25 cellular contexts compared by ENCODE assay signal in genomic region chr22:29756341-29756740, GRCh38. TPM values are rescaled to one million over a fixed set of nuclear protein-coding genes. Genes with fewer than 3 reads are reported as not detected.
"Had no signal": no experiment of that assay in that cellular context is flagged by ENCODE, and none has a peak within 500 bp of the region (broad histone marks: within the 10 kb centered on the region; RNA-seq: fewer than 3 reads in every experiment).

No MANE protein-coding gene starts in this region.

- FAIRE-seq: endothelial cell of umbilical vein, islet of Langerhans, pancreas had no signal

- DNase-seq: activated CD4-positive, alpha-beta T cell treated with anti-CD3 and anti-CD28 coated beads for 4 hours; activated CD4-positive, alpha-beta T cell treated with anti-CD3 and anti-CD28 coated beads, Interleukin-2, amount 50 U/mL, for 48 hours; activated CD4-positive, CD25-positive, alpha-beta regulatory T cell; activated CD8-positive, alpha-beta memory T cell treated with anti-CD3 and anti-CD28 coated beads, Interleukin-2, amount 50 U/mL, for 48 hours; activated naive CD4-positive, alpha-beta T cell; activated naive CD8-positive, alpha-beta T cell treated with anti-CD3 and anti-CD28 coated beads for 36 hours; activated T-cell treated with anti-CD3 and anti-CD28 coated beads, Interleukin-2, amount 50 U/mL, for 4 hours; colonic mucosa; effector memory CD8-positive, alpha-beta T cell; esophagus squamous epithelium; heart left ventricle; mesenchymal stem cell; pancreas; stimulated activated CD4-positive, alpha-beta T cell treated with anti-CD3 and anti-CD28 coated beads, Interleukin-12 subunit alpha, Interleukin-12 subunit beta, amount 100 ng/mL, for 4 hours; stimulated activated CD4-positive, alpha-beta T cell treated with anti-CD3 and anti-CD28 coated beads, Interleukin-4, amount 100 ng/mL, for 4 hours; stimulated activated naive CD8-positive, alpha-beta T cell treated with anti-CD3 and anti-CD28 coated beads, Interleukin-15, Interleukin-2, amounts not matched to agents 100 U/mL and 50 U/mL, for 24 hours; upper lobe of right lung had no signal

- ATAC-seq: activated T-cell treated with anti-CD3 and anti-CD28 coated beads, Interleukin-2, amount 50 U/mL, for 4 hours; effector memory CD8-positive, alpha-beta T cell; pancreas; right cardiac atrium; stimulated activated naive CD8-positive, alpha-beta T cell treated with anti-CD3 and anti-CD28 coated beads, Interleukin-15, Interleukin-2, amounts not matched to agents 100 U/mL and 50 U/mL, for 24 hours; upper lobe of right lung had no signal

RNA-seq across cellular contexts. Expression of gene CABP7, which starts 36.5 kb away (rescaled TPM):
- total RNA-seq: activated CD8-positive, alpha-beta memory T cell treated with anti-CD3 and anti-CD28 coated beads for 36 hours; breast epithelium; endothelial cell of umbilical vein; heart left ventricle; lower leg skin; pulmonary artery endothelial cell; right cardiac atrium; subcutaneous adipose tissue; upper lobe of right lung had no signal
- polyA plus RNA-seq: endothelial cell of umbilical vein had no signal
